Comparison of ENCODE assay signal across 1 cellular context in genomic region chr6:35590622-35591066, GRCh38.
TF ChIP-seq lines count a peak whose summit lies in the region.

No MANE protein-coding gene starts in this region.

TF ChIP-seq in GM23338, 12 proteins besides CTCF, POLR2A, EP300 and RAD21 (continued from another document):
- TF ChIP-seq ZNF462 (CRISPR knock-in tag; IDR thresholded peaks at IDR 0.05), result no peak
- TF ChIP-seq REST (IDR thresholded peaks at IDR 0.05; ENCODE audit: unreplicated experiment), result no peak
